1 cellular context compared by ENCODE assay signal in genomic region chr2:71282493-71282892, GRCh38.
TF ChIP-seq lines count a peak whose summit lies in the region.

No MANE protein-coding gene starts in this region.

TF ChIP-seq in K562, 482 proteins besides CTCF, POLR2A, EP300 and RAD21:
- TF ChIP-seq ZNF830 (CRISPR knock-in tag; IDR thresholded peaks at IDR 0.05) (no peak), SREBF1 (IDR thresholded peaks at IDR 0.05; ENCODE audit: borderline replicate concordance, low read depth, low read length) (no peak), ZNF263 (CRISPR knock-in tag; IDR thresholded peaks at IDR 0.05; ENCODE audit: borderline replicate concordance) (no peak), MGA (IDR thresholded peaks at IDR 0.05) (no peak), IRF1 (CRISPR knock-in tag; IDR thresholded peaks at IDR 0.05; ENCODE audit: borderline replicate concordance) (no peak), ZNF143 (CRISPR knock-in tag; IDR thresholded peaks at IDR 0.05) (no peak), ZNF41 (CRISPR knock-in tag; conservative IDR thresholded peaks at IDR 0.05) (no peak), USF1 (CRISPR knock-in tag; IDR thresholded peaks at IDR 0.05) (no peak), FOS (IDR thresholded peaks at IDR 0.05; ENCODE audit: extremely low read depth, insufficient read length) (no peak), CBX1 (IDR thresholded peaks at IDR 0.05; ENCODE audit: low read depth) (no peak)
